24 cellular contexts compared by ENCODE assay signal in the genomic region with DNA sequence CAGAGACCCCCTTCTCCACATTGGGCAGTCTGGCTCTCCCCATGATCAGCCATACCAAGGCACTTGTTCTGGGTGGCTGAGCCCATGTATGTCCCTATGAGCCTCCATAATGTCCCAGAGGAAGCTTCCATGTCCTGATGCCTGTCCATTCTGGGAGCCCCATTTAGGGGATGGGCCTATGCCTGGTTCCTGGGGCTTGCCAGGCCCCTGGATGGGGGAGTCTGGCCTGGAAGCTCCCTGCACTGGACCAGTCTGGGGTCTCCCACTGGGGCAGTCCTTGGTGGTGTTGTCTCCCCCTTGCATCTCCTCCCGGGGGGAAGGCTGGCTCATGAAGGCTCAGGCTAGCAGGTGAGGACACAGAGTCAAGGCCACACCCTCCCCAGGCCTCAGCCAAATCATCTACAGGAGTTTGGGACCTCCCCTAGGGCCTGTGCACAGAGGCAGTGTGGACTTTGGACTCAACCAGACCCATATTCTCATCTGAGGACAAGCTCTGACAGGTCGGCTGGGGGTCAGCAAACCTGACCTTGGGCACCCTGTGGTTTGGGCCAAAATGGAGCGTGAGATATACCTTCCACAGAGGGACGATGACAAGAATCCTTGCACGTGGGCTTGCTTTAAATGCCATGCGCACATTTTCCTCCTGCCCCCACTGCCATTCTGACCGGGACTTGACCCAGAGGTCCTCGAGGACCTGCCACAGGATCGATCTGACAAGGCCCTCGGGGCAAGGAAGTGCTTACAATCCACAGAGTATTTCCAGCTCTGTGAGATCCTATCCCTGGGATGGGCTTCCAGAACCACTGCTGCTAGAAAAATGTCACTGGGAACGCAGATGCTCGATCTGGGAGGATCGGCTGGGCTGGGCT. TPM values are rescaled to one million over a fixed set of nuclear protein-coding genes. Genes with fewer than 3 reads are reported as not detected.
A peak's percentile ranks its signal among the peaks of the same experiment; 100 is the strongest.
DNase-seq lines count a peak whose midpoint lies in the region; ATAC-seq and TF ChIP-seq lines count a peak whose summit lies in the region.
"Had no signal": no experiment of that assay in that cellular context is flagged by ENCODE, and none has a peak within 500 bp of the region (broad histone marks: within the 10 kb centered on the region; RNA-seq: fewer than 3 reads in every experiment).

No MANE protein-coding gene starts in this region.

- ATAC-seq in GM19023 (IDR thresholded peaks at IDR 0.05; ENCODE audit: unreplicated experiment): peak; percentile 87
- peak; percentile 59 for ATAC-seq in HG03432 (IDR thresholded peaks at IDR 0.05; ENCODE audit: unreplicated experiment)
- no peak for ATAC-seq in HG03520 (IDR thresholded peaks at IDR 0.05; ENCODE audit: unreplicated experiment)
- ATAC-seq in GM19328 (IDR thresholded peaks at IDR 0.05; ENCODE audit: unreplicated experiment): no peak
- ATAC-seq: activated CD4-positive, alpha-beta T cell treated with anti-CD3 and anti-CD28 coated beads for 36 hours; esophagus mucosa; natural killer cell; T-cell had no signal

- H3K36me3 Mint-ChIP-seq in chondrocyte (ENCODE audit: low read depth): no peaks in the 10 kb centered on the region
- H3K36me3 Mint-ChIP-seq: activated naive CD4-positive, alpha-beta T cell treated with anti-CD3 and anti-CD28 coated beads, Interleukin-2, amount 10 ng/mL, durations not matched to agents 7 days and 5 days; natural killer cell; T-cell; type B pancreatic cell had no signal

- peaks cover 28% of the 10 kb centered on the region for H3K27me3 Mint-ChIP-seq in chondrocyte (ENCODE audit: low read depth)
- H3K27me3 Mint-ChIP-seq: stimulated activated naive CD8-positive, alpha-beta T cell treated with anti-CD3 and anti-CD28 coated beads, Interleukin-15, Interleukin-2, amounts not matched to agents 100 ng/mL and 50 ng/mL, for 24 hours had no signal

- intact Hi-C loops in posterior vena cava (cut with DNase I): loop anchor here in 1 of 2 donors (1.0 kb wide), 1 partner anchor 25 kb away; no protein-coding TSS in a partner anchor

- no peak overlapping the region for H3K4me3 Mint-ChIP-seq in chondrocyte (ENCODE audit: unreplicated experiment)
- H3K4me3 Mint-ChIP-seq: activated CD4-positive, alpha-beta T cell treated with anti-CD3 and anti-CD28 coated beads for 36 hours; activated naive CD4-positive, alpha-beta T cell treated with anti-CD3 and anti-CD28 coated beads, Interleukin-2, amount 10 ng/mL, durations not matched to agents 7 days and 5 days; GM23338; natural killer cell; stimulated activated naive CD8-positive, alpha-beta T cell treated with anti-CD3 and anti-CD28 coated beads, Interleukin-15, Interleukin-2, amounts not matched to agents 100 ng/mL and 50 ng/mL, for 24 hours; T-cell; type B pancreatic cell had no signal

- no peak for TF ChIP-seq CTCF in chondrocyte (IDR thresholded peaks at IDR 0.05)

- H3K9me3 Mint-ChIP-seq in chondrocyte (ENCODE audit: low read depth): no peaks in the 10 kb centered on the region
- H3K9me3 Mint-ChIP-seq: activated naive CD4-positive, alpha-beta T cell treated with anti-CD3 and anti-CD28 coated beads, Interleukin-2, amount 10 ng/mL, durations not matched to agents 7 days and 5 days; GM23338; natural killer cell; stimulated activated naive CD8-positive, alpha-beta T cell treated with anti-CD3 and anti-CD28 coated beads, Interleukin-15, Interleukin-2, amounts not matched to agents 100 ng/mL and 50 ng/mL, for 24 hours; T-cell; type B pancreatic cell had no signal

- no peaks in the 10 kb centered on the region for H3K4me1 Mint-ChIP-seq in chondrocyte (ENCODE audit: low read depth)
- H3K4me1 Mint-ChIP-seq: activated CD4-positive, alpha-beta T cell treated with anti-CD3 and anti-CD28 coated beads for 36 hours; activated naive CD4-positive, alpha-beta T cell treated with anti-CD3 and anti-CD28 coated beads, Interleukin-2, amount 10 ng/mL, durations not matched to agents 7 days and 5 days; natural killer cell; T-cell had no signal

- DNase-seq in chondrocyte (ENCODE audit: low spot score) (peak; percentile 75), posterior vena cava (ENCODE audit: low spot score) (peak; percentile 52), NOMO-1 treated with DMSO at 0.1 percent for 48 hours (lab: John Stamatoyannopoulos, UW; ENCODE audit: unreplicated experiment) (no peak)
- DNase-seq: activated CD4-positive, alpha-beta T cell treated with anti-CD3 and anti-CD28 coated beads for 36 hours; activated naive CD4-positive, alpha-beta T cell treated with anti-CD3 and anti-CD28 coated beads, Interleukin-2, amount 10 ng/mL, durations not matched to agents 7 days and 5 days; activated T-cell treated with anti-CD3 and anti-CD28 coated beads, Interleukin-2, amount 50 U/mL, for 48 hours; AML-193; effector CD4-positive, alpha-beta T cell; natural killer cell; NCI-H1105 treated with DMSO at 0.1 percent for 48 hours; NCI-H524 treated with DMSO at 0.1 percent for 48 hours; SHP77; stimulated activated CD4-positive, alpha-beta T cell treated with anti-CD3 and anti-CD28 coated beads, Interleukin-2, amount 100 ng/mL, for 48 hours; T-cell had no signal

- H3K27ac Mint-ChIP-seq in chondrocyte (ENCODE audit: unreplicated experiment): no peak overlapping the region
- H3K27ac Mint-ChIP-seq: activated CD4-positive, alpha-beta T cell treated with anti-CD3 and anti-CD28 coated beads for 36 hours; activated naive CD4-positive, alpha-beta T cell treated with anti-CD3 and anti-CD28 coated beads, Interleukin-2, amount 10 ng/mL, durations not matched to agents 7 days and 5 days; GM23338; natural killer cell; progenitor cell of endocrine pancreas; stimulated activated naive CD8-positive, alpha-beta T cell treated with anti-CD3 and anti-CD28 coated beads, Interleukin-15, Interleukin-2, amounts not matched to agents 100 ng/mL and 50 ng/mL, for 24 hours; T-cell; type B pancreatic cell had no signal

RNA-seq across cellular contexts. Expression of a gene that starts 38.8 kb away (rescaled TPM):
- total RNA-seq in chondrocyte (0.58 to 1.3 TPM (median 0.90 TPM) in 3 replicates), posterior vena cava (1 to 10 TPM; 5.8 to 9.9 TPM)
- total RNA-seq: activated CD4-positive, alpha-beta T cell treated with anti-CD3 and anti-CD28 coated beads for 36 hours; activated CD8-positive, alpha-beta memory T cell treated with anti-CD3 and anti-CD28 coated beads for 36 hours; progenitor cell of endocrine pancreas had no signal

Comparison
In these comparisons a context has a peak if more than half of its experiments do, and no peak if none do; other contexts are left out.
1. ATAC-seq: peak in GM19023 (single experiment) and HG03432 (single experiment); none in HG03520 (single experiment) and GM19328 (single experiment).